Comparison of ENCODE assay signal across 8 cellular contexts in the genomic region with DNA sequence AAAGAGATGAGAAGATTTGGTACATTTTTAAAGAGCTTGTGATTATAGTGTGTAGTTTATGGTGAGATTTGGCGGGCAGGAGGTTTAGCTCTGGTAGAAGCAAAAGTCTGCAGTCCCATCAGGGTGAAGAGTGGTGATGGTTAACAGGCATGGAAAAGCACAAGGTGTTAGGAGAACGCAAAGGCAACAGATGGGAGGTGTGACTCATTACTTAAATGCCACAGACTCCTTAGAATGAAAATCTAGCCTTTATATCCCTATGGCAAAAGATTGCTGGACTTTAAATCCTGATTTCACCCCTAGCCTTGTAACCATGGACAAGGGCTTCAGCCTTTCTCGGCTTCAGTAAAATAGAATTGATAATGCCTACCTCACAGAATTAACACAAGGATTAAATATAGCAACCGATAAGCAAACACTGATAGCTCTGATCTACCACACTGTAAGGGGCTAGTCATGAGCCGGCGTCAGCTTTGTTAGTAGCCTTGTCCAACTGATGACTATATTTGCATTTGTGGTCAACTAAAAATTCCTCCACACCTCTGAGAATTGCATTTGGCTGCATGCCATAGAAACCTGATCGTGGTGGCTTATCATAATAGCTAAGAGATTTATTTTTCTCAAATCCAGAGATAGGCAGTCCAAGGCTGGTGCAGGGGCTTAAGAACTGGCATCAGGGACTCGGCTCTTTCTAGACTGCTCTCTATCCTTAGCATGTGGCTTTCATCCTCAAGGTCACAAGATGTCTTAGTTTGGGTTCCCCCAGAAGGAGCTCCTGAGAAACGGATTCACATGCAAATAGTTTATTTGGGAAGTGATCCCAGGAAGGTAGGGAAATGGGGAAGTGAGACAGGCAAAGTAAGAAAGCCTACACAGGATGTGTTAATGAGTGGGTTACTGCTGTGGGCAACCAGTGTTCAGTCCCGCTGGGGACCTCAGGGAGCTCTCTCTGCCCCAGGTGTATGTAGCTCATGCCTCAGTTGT. TPM values are rescaled to one million over a fixed set of nuclear protein-coding genes. Genes with fewer than 3 reads are reported as not detected.
DNase-seq lines count a peak whose midpoint lies in the region; ATAC-seq and TF ChIP-seq lines count a peak whose summit lies in the region.

No MANE protein-coding gene starts in this region.

- H3K4me3 ChIP-seq in retinal pigment epithelial cell (ENCODE audit: low read length): no peak overlapping the region

- TF ChIP-seq CTCF in retinal pigment epithelial cell (conservative IDR thresholded peaks at IDR 0.05; ENCODE audit: low read depth, low read length): no peak
- no peak for TF ChIP-seq CTCF in GM10248 (IDR thresholded peaks at IDR 0.05; ENCODE audit: control extremely low read depth, extremely low read depth, low read depth, missing control alignments)

- H3K4me3 Mint-ChIP-seq in T-cell: no peak overlapping the region

- peaks cover 22 to 24% (median 23%) of the 10 kb centered on the region in 3 donors for H3K4me1 Mint-ChIP-seq in T-cell

- no peaks in the 10 kb centered on the region for H3K27me3 Mint-ChIP-seq in T-cell

- peak overlapping the region; percentile 3 to 18 for H3K27ac Mint-ChIP-seq in T-cell

- CTCF ChIA-PET in T-cell (lab: Charles Lee) (interaction anchor here (0.6 to 1.4 kb wide), 4 partner anchors 8 to 14 kb away, joined by 3 to 5 read pairs (median 4); no protein-coding TSS in a partner anchor), GM10248 (lab: Yijun Ruan, JAX) (interaction anchor here (0.8 to 7.6 kb wide), 15 partner anchors 9 to 462 kb away, joined by 3 to 64 read pairs (median 3); no protein-coding TSS in a partner anchor)

- DNase-seq in left cardiac atrium (no peak), Right ventricle myocardium inferior (ENCODE audit: missing footprints) (no peak), T-cell (no peak), retinal pigment epithelial cell (ENCODE audit: low read depth) (peak; percentile 95), GM10248 (ENCODE audit: extremely low spot score) (no peak)
- no peak for DNase-seq in activated naive CD4-positive, alpha-beta T cell treated with anti-CD3 and anti-CD28 coated beads, Interleukin-2, amount 50 U/mL, for 16 hours
- no peak for DNase-seq in activated CD4-positive, CD25-positive, alpha-beta regulatory T cell (lab: John Stamatoyannopoulos, UW)

- POLR2A ChIA-PET in T-cell (lab: Charles Lee): no interaction called here
- POLR2A ChIA-PET in GM10248 (lab: Yijun Ruan, JAX): no interaction called here

- intact Hi-C loops in left cardiac atrium (cut with DNase I): no loop called here
- intact Hi-C loops in Right ventricle myocardium inferior (cut with DNase I): no loop called here

- ATAC-seq in left cardiac atrium (peak; percentile 73 to 82), Right ventricle myocardium inferior (no peak), HG03097 (IDR thresholded peaks at IDR 0.05; ENCODE audit: low FRiP score, unreplicated experiment) (peak; percentile 66), T-cell (replicated peaks in 1 of 4) (peak in 2 of 4 experiments; percentile 30 to 50)

- H3K36me3 Mint-ChIP-seq in T-cell: peaks cover 26% of the 10 kb centered on the region

- no peaks in the 10 kb centered on the region for H3K9me3 Mint-ChIP-seq in T-cell

RNA-seq across cellular contexts. Expression of a gene that starts 19.6 kb away (rescaled TPM):
- total RNA-seq in left cardiac atrium (10 to 100 TPM; 34.0 to 35.3 TPM), Right ventricle myocardium inferior (25.8 TPM), T-cell (10 to 100 TPM; 15.5 to 25.1 (median 23.6) TPM)

RNA-seq across cellular contexts. Expression of a gene that starts 19.6 kb away (rescaled TPM):
- 10 to 100 TPM; 29.6 to 35.0 TPM for total RNA-seq in left cardiac atrium
- total RNA-seq in Right ventricle myocardium inferior: 34.9 TPM
- 10 to 100 TPM; 28.4 to 37.3 (median 34.5) TPM for total RNA-seq in T-cell
